Comparison of ENCODE assay signal across 13 cellular contexts in the genomic region with DNA sequence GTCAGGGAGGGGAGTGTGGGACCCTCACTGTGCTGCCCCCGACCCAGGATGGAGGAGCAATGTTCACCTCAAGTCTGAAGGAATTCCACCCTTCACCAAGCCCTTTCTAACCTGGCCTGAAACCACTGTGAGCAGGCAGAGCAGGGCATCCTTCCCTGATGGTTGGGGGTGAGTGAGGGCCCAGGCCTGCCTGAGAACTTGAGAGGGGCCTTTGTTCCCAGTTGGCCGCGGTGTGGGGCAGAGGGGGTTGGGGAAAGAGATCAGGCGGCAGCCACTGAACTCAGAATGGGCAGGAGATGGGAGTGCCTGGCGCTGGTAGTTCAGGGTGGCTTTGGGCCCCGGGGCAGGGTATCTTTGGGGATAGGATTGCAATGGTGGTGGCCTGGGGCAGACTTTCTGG.
A peak's percentile ranks its signal among the peaks of the same experiment; 100 is the strongest.
DNase-seq lines count a peak whose midpoint lies in the region; ATAC-seq and TF ChIP-seq lines count a peak whose summit lies in the region.
"Had no signal": no experiment of that assay in that cellular context is flagged by ENCODE, and none has a peak within 500 bp of the region (broad histone marks: within the 10 kb centered on the region; RNA-seq: fewer than 3 reads in every experiment).

No MANE protein-coding gene starts in this region.

- DNase-seq in activated naive CD4-positive, alpha-beta T cell treated with anti-CD3 and anti-CD28 coated beads, Interleukin-2, amount 50 U/mL, for 72 hours (ENCODE audit: low spot score in 2 of 2) = no peak
- no peak for DNase-seq in activated naive CD4-positive, alpha-beta T cell treated with anti-CD3 and anti-CD28 coated beads, Interleukin-2, amount 50 U/mL, for 16 hours
- no peak for DNase-seq in coronary artery (ENCODE audit: low spot score)
- DNase-seq in mesenchymal stem cell = no peak
- peak; percentile 86 for DNase-seq in superior temporal gyrus (ENCODE audit: extremely low spot score)
- no peak for DNase-seq in smooth muscle cell (lab: John Stamatoyannopoulos, UW; ENCODE audit: unreplicated experiment)
- DNase-seq in RKO (ENCODE audit: low spot score) = no peak
- DNase-seq: activated naive CD8-positive, alpha-beta T cell treated with anti-CD3 and anti-CD28 coated beads, Interleukin-2, amount 10 ng/mL, durations not matched to agents 7 days and 5 days; naive B cell; NCI-H146; NCI-H524 had no signal

- peaks cover 83% of the 10 kb centered on the region for H4K20me1 ChIP-seq in smooth muscle cell (ENCODE audit: low read depth)

- peaks cover 13% of the 10 kb centered on the region for H3K79me2 ChIP-seq in smooth muscle cell (ENCODE audit: low read depth)

- no peaks in the 10 kb centered on the region for H3K36me3 Mint-ChIP-seq in activated naive CD4-positive, alpha-beta T cell treated with anti-CD3 and anti-CD28 coated beads, Interleukin-2, amount 50 U/mL, for 72 hours

- 95% methylated on average over 5 of the region's 6 CpGs for WGBS in mesenchymal stem cell
- WGBS in smooth muscle cell (ENCODE audit: low lambda C conversion rate) = 87% methylated on average over 6 of the region's 6 CpGs

- H4K8ac ChIP-seq in mesenchymal stem cell (ENCODE audit: low read length) = no peak overlapping the region

- H3K27ac Mint-ChIP-seq in activated naive CD4-positive, alpha-beta T cell treated with anti-CD3 and anti-CD28 coated beads, Interleukin-2, amount 50 U/mL, for 72 hours = peak overlapping the region; percentile 68 to 74
- H3K27ac Mint-ChIP-seq: activated naive CD8-positive, alpha-beta T cell treated with anti-CD3 and anti-CD28 coated beads, Interleukin-2, amount 10 ng/mL, durations not matched to agents 7 days and 5 days had no signal

- H3K9me3 ChIP-seq in mesenchymal stem cell (ENCODE audit: control insufficient read depth, low read length) = no peaks in the 10 kb centered on the region
- H3K9me3 ChIP-seq in smooth muscle cell (replicated peaks; ENCODE audit: low read depth) = no peaks in the 10 kb centered on the region

- H3K4ac ChIP-seq in mesenchymal stem cell (ENCODE audit: low read depth in 1 of 2, low read length in 2 of 2) = peak overlapping the region in 1 of 2 experiments; percentile 11

- H3K23ac ChIP-seq in mesenchymal stem cell (ENCODE audit: low read length in 2 of 2) = peak overlapping the region in 1 of 2 experiments; percentile 23

- no peak overlapping the region for H2BK5ac ChIP-seq in mesenchymal stem cell (ENCODE audit: low read depth, low read length, poor library complexity, severe bottlenecking)

- H3K27ac ChIP-seq in coronary artery = peak overlapping the region; percentile 20 to 52
- H3K27ac ChIP-seq in mesenchymal stem cell (ENCODE audit: low read length, poor library complexity, severe bottlenecking) = no peak overlapping the region
- H3K27ac ChIP-seq in smooth muscle cell (ENCODE audit: low read depth) = no peak overlapping the region

- no peak overlapping the region for H2BK120ac ChIP-seq in mesenchymal stem cell (ENCODE audit: low read depth, low read length)

- TF ChIP-seq CTCF in coronary artery (IDR thresholded peaks at IDR 0.05) (no peak), smooth muscle cell (IDR thresholded peaks at IDR 0.05; ENCODE audit: borderline replicate concordance, insufficient read depth, poor library complexity, severe bottlenecking) (no peak)

- H2BK12ac ChIP-seq in mesenchymal stem cell (ENCODE audit: low read length in 2 of 2) = no peak overlapping the region

- no peak overlapping the region for H3K9ac ChIP-seq in mesenchymal stem cell (ENCODE audit: low read length)
- no peak overlapping the region for H3K9ac ChIP-seq in smooth muscle cell (ENCODE audit: low read depth)

- peaks cover 67% of the 10 kb centered on the region for H3K79me1 ChIP-seq in mesenchymal stem cell (replicated peaks; ENCODE audit: low read length, poor library complexity, severe bottlenecking)

- H2AFZ ChIP-seq in mesenchymal stem cell (ENCODE audit: low read depth, low read length) (no peak overlapping the region), smooth muscle cell (ENCODE audit: low read depth) (no peak overlapping the region)

- no peaks in the 10 kb centered on the region for H3F3A ChIP-seq in smooth muscle cell (ENCODE audit: low read depth)

- H4K91ac ChIP-seq in mesenchymal stem cell (ENCODE audit: low read length) = peak overlapping the region; percentile 28

- no peak overlapping the region for H2BK15ac ChIP-seq in mesenchymal stem cell (ENCODE audit: low read depth, poor library complexity, severe bottlenecking)

- H3K27me3 ChIP-seq in mesenchymal stem cell (ENCODE audit: control insufficient read depth in 1 of 2, insufficient read depth in 1 of 2, low read length in 2 of 2) (no peaks in the 10 kb centered on the region), smooth muscle cell (ENCODE audit: low read depth) (no peaks in the 10 kb centered on the region)

- ATAC-seq in activated naive CD4-positive, alpha-beta T cell treated with anti-CD3 and anti-CD28 coated beads, Interleukin-2, amount 50 U/mL, for 72 hours = no peak
- ATAC-seq in HG02798 (IDR thresholded peaks at IDR 0.05; ENCODE audit: poor library complexity, unreplicated experiment) = no peak
- ATAC-seq: activated CD4-positive, CD25-positive, alpha-beta regulatory T cell treated with anti-CD3 and anti-CD28 coated beads, Interleukin-2, amount 50 U/mL, for 24 hours had no signal

- H2AK5ac ChIP-seq in mesenchymal stem cell (ENCODE audit: low read length, severe bottlenecking) = no peak overlapping the region

- H3K4me2 ChIP-seq in mesenchymal stem cell (ENCODE audit: low read length, poor library complexity, severe bottlenecking) (no peak overlapping the region), smooth muscle cell (no peak overlapping the region)

- peak overlapping the region in 1 of 2 experiments; percentile 53 for H3K14ac ChIP-seq in mesenchymal stem cell (ENCODE audit: low read length in 2 of 2)

- no peaks in the 10 kb centered on the region for H3K9me3 Mint-ChIP-seq in activated naive CD4-positive, alpha-beta T cell treated with anti-CD3 and anti-CD28 coated beads, Interleukin-2, amount 50 U/mL, for 72 hours
- H3K9me3 Mint-ChIP-seq: activated naive CD8-positive, alpha-beta T cell treated with anti-CD3 and anti-CD28 coated beads, Interleukin-2, amount 10 ng/mL, durations not matched to agents 7 days and 5 days; naive B cell had no signal

- H3K4me1 ChIP-seq in mesenchymal stem cell (ENCODE audit: control insufficient read depth, insufficient read depth, low read depth, low read length) = peaks cover 32% of the 10 kb centered on the region
- peaks cover 23% of the 10 kb centered on the region for H3K4me1 ChIP-seq in smooth muscle cell (ENCODE audit: low read depth)

- H3K36me3 ChIP-seq in mesenchymal stem cell (ENCODE audit: control insufficient read depth in 1 of 2, insufficient read depth in 2 of 2, low read depth in 1 of 2, low read length in 2 of 2) = peaks cover 14 to 44% of the 10 kb centered on the region in 2 experiments
- no peaks in the 10 kb centered on the region for H3K36me3 ChIP-seq in smooth muscle cell (ENCODE audit: low read depth)

- H3K4me3 ChIP-seq in coronary artery (peak overlapping the region; percentile 2), mesenchymal stem cell (ENCODE audit: insufficient read depth in 1 of 2, low read depth in 1 of 2, low read length in 2 of 2) (no peak overlapping the region), smooth muscle cell (no peak overlapping the region)

- no peak overlapping the region for H3K18ac ChIP-seq in mesenchymal stem cell (ENCODE audit: low read depth in 1 of 2, low read length in 2 of 2)

Comparison
In these comparisons a context has a peak if more than half of its experiments do, and no peak if none do; other contexts are left out.
1. H3K27ac ChIP-seq: peak in coronary artery (2 of 2); none in mesenchymal stem cell (single experiment) and smooth muscle cell (single experiment).